1 cellular context compared by ENCODE assay signal in the genomic region with DNA sequence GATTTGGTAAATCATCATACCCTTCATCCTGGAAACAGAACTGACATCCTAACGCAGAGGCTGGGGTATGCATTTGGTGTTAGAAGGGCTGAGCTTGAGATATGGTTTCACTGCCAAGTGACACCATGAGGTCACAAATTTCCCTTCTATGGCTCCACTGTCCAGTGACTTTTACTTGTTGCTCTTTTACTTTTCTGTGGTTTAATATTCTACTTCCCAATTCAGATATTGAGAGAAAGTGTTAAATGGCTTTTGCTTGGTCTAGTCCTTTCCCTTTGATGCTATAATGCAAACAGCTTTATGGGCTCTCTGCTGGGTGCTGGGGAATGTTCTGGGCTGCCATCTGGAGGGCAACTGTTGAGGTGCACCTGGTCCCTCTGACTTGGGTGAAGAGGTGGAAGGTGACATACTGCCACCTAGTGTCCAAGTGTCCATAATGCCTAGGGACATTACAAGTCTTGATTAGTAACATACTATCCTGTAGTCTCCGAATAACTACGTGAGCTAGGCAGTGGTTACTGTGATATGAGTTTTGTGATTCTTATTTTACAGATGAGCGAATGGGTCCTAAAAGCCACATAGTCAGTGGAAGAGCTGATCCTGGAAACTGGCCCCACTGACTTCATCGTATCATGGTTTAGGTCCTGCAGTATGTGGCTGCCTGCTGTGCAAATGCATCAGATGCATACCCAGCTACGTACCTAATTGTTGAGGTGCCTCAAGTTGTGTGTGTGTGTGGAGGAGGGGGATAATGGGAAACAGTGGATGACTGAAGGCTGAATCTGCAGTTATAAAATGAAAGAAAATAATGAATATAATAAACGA.
TF ChIP-seq lines count a peak whose summit lies in the region.

No MANE protein-coding gene starts in this region.

TF ChIP-seq in K562, 482 proteins besides CTCF, POLR2A, EP300 and RAD21 (continued from another document):
- TF ChIP-seq, protein P1, sequence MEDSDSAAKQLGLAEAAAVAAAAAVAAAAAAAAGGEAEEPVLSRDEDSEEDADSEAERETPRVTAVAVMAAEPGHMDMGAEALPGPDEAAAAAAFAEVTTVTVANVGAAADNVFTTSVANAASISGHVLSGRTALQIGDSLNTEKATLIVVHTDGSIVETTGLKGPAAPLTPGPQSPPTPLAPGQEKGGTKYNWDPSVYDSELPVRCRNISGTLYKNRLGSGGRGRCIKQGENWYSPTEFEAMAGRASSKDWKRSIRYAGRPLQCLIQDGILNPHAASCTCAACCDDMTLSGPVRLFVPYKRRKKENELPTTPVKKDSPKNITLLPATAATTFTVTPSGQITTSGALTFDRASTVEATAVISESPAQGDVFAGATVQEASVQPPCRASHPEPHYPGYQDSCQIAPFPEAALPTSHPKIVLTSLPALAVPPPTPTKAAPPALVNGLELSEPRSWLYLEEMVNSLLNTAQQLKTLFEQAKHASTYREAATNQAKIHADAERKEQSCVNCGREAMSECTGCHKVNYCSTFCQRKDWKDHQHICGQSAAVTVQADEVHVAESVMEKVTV (CRISPR knock-in tag; IDR thresholded peaks at IDR 0.05): peak; percentile 94
- TF ChIP-seq, protein P2, sequence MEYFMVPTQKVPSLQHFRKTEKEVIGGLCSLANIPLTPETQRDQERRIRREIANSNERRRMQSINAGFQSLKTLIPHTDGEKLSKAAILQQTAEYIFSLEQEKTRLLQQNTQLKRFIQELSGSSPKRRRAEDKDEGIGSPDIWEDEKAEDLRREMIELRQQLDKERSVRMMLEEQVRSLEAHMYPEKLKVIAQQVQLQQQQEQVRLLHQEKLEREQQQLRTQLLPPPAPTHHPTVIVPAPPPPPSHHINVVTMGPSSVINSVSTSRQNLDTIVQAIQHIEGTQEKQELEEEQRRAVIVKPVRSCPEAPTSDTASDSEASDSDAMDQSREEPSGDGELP (CRISPR knock-in tag; IDR thresholded peaks at IDR 0.05; ENCODE audit: borderline replicate concordance): 0 out of 2 replicates have a peak, but pooled peaks have one; percentile 20
- TF ChIP-seq SMC3 (conservative IDR thresholded peaks at IDR 0.05; ENCODE audit: insufficient read depth, low read depth, low read length): peak; percentile 94
- no peak for TF ChIP-seq SLC30A9 (CRISPR knock-in tag; IDR thresholded peaks at IDR 0.05)
- TF ChIP-seq C11orf30 (IDR thresholded peaks at IDR 0.05; ENCODE audit: low read depth): no peak
- TF ChIP-seq CREM (IDR thresholded peaks at IDR 0.05; ENCODE audit: low read depth): peak; percentile 32
- TF ChIP-seq, protein P3, sequence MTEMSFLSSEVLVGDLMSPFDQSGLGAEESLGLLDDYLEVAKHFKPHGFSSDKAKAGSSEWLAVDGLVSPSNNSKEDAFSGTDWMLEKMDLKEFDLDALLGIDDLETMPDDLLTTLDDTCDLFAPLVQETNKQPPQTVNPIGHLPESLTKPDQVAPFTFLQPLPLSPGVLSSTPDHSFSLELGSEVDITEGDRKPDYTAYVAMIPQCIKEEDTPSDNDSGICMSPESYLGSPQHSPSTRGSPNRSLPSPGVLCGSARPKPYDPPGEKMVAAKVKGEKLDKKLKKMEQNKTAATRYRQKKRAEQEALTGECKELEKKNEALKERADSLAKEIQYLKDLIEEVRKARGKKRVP (CRISPR knock-in tag; IDR thresholded peaks at IDR 0.05): no peak
- peak; percentile 17; the same call in 1 of the 2 replicates for TF ChIP-seq TEAD4 (IDR thresholded peaks at IDR 0.05; ENCODE audit: low read length)
- no peak for TF ChIP-seq TEAD4 (CRISPR knock-in tag; IDR thresholded peaks at IDR 0.05; ENCODE audit: borderline replicate concordance)
- TF ChIP-seq JUND (IDR thresholded peaks at IDR 0.05; ENCODE audit: borderline replicate concordance, low read depth, low read length): 0 out of 2 replicates have a peak, but pooled peaks have one; percentile 26
- TF ChIP-seq JUND (tag; IDR thresholded peaks at IDR 0.05; ENCODE audit: borderline replicate concordance, low read depth, low read length): no peak; the same call in 2 of the 3 replicates
TF ChIP-seq in K562: peak in this region for 11.
